In the genomic region with DNA sequence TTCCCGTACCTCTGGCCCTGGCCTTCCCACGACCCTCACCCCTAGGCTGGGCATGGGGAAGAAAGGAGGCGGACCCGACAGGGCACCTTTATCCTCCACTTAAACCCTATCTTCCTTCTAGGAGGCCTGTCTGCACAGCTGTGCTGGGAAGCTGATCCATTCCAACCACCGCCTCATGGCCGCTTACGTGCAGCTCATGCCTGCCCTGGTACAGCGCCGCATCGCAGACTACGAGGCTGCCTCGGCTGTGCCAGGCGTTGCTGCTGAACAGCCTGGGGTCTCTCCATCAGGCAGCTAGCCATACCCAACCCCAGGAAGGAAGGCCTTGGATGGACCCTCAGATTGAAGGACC, we compare ENCODE assay signal across 8 cellular contexts. TPM values are rescaled to one million over a fixed set of nuclear protein-coding genes. Genes with fewer than 3 reads are reported as not detected.
A peak's percentile ranks its signal among the peaks of the same experiment; 100 is the strongest.
DNase-seq lines count a peak whose midpoint lies in the region; ATAC-seq and TF ChIP-seq lines count a peak whose summit lies in the region.

No MANE protein-coding gene starts in this region.

- H3F3A ChIP-seq in GM23338 (replicated peaks; ENCODE audit: low read depth), result peaks cover 13% of the 10 kb centered on the region; the same call in 1 of the 2 replicates

- peak; percentile 14 for ATAC-seq in GM23338
- ATAC-seq in stimulated activated naive CD8-positive, alpha-beta T cell treated with anti-CD3 and anti-CD28 coated beads, Interleukin-15, amount 100 ng/mL, for 72 hours, result no peak
- ATAC-seq in GM21786 (IDR thresholded peaks at IDR 0.05; ENCODE audit: unreplicated experiment), result no peak

- H3K4me1 Mint-ChIP-seq in GM23338, result peaks cover 12% of the 10 kb centered on the region
- peaks cover 25% of the 10 kb centered on the region for H3K4me1 Mint-ChIP-seq in activated T-helper 2 cell treated with anti-CD3 and anti-CD28 coated beads, Interferon-gamma antibody, Interleukin-2, Interleukin-4, amounts not matched to agents 10 μg/mL and 5 μg/mL and 100 μg/mL, durations not matched to agents 14 hours and 24 hours and 36 hours (ENCODE audit: low read depth)
- H3K4me1 Mint-ChIP-seq in stimulated activated naive CD8-positive, alpha-beta T cell treated with anti-CD3 and anti-CD28 coated beads, Interleukin-15, amount 100 ng/mL, for 72 hours, result peaks cover 41% of the 10 kb centered on the region

- intact Hi-C loops in activated T-helper 2 cell treated with anti-CD3 and anti-CD28 coated beads, Interferon-gamma antibody, Interleukin-2, Interleukin-4, amounts not matched to agents 10 μg/mL and 5 μg/mL and 100 μg/mL, durations not matched to agents 14 hours and 24 hours and 36 hours (cut with micrococcal nuclease), result loop anchor here (1.0 to 5.0 kb wide), 8 partner anchors 23 to 247 kb away; partner anchors contain the start of genes FHIP1B, ILK, MRPL17 and RRP8

- H3K27me3 Mint-ChIP-seq in GM23338 (ENCODE audit: insufficient read depth, low read depth, poor library complexity), result peaks cover 9% of the 10 kb centered on the region
- H3K27me3 Mint-ChIP-seq in activated T-helper 2 cell treated with anti-CD3 and anti-CD28 coated beads, Interferon-gamma antibody, Interleukin-2, Interleukin-4, amounts not matched to agents 10 μg/mL and 5 μg/mL and 100 μg/mL, durations not matched to agents 14 hours and 24 hours and 36 hours (ENCODE audit: low read depth), result no peaks in the 10 kb centered on the region
- H3K27me3 Mint-ChIP-seq in stimulated activated naive CD8-positive, alpha-beta T cell treated with anti-CD3 and anti-CD28 coated beads, Interleukin-15, amount 100 ng/mL, for 72 hours, result no peaks in the 10 kb centered on the region

- TF ChIP-seq CTCF in AG10803 (conservative IDR thresholded peaks at IDR 0.05; ENCODE audit: low read length) (no peak), GM23338 (conservative IDR thresholded peaks at IDR 0.05; ENCODE audit: low read depth in 2 of 2) (no peak)

- peak overlapping the region; percentile 99 for H3K4me3 Mint-ChIP-seq in GM23338
- H3K4me3 Mint-ChIP-seq in activated T-helper 2 cell treated with anti-CD3 and anti-CD28 coated beads, Interferon-gamma antibody, Interleukin-2, Interleukin-4, amounts not matched to agents 10 μg/mL and 5 μg/mL and 100 μg/mL, durations not matched to agents 14 hours and 24 hours and 36 hours (ENCODE audit: low read depth), result peak overlapping the region; percentile 88
- H3K4me3 Mint-ChIP-seq in stimulated activated naive CD8-positive, alpha-beta T cell treated with anti-CD3 and anti-CD28 coated beads, Interleukin-15, amount 100 ng/mL, for 72 hours, result peak overlapping the region; percentile 90 to 93

- no peaks in the 10 kb centered on the region for H3K9me3 ChIP-seq in iPS DF 6.9 (ENCODE audit: control insufficient read depth, insufficient read depth, low read length)

- H3K36me3 ChIP-seq in GM23338 (ENCODE audit: insufficient read depth), result peaks cover 40% of the 10 kb centered on the region
- H3K36me3 ChIP-seq in iPS DF 6.9 (ENCODE audit: control insufficient read depth, insufficient read depth, low read length), result peaks cover 22% of the 10 kb centered on the region; the same call in 1 of the 2 replicates

- DNase-seq in AG10803 (ENCODE audit: low read depth) (no peak), GM23338 (ENCODE audit: low spot score) (no peak), iPS DF 6.9 (ENCODE audit: low read depth, low spot score) (no peak), NCI-H1694 (lab: John Stamatoyannopoulos, UW) (no peak), AML-193 (lab: John Stamatoyannopoulos, UW) (no peak)
- no peak for DNase-seq in activated T-helper 2 cell treated with anti-CD3 and anti-CD28 coated beads, Interferon-gamma antibody, Interleukin-2, Interleukin-4, amounts not matched to agents 10 μg/mL and 5 μg/mL and 100 μg/mL, durations not matched to agents 14 hours and 24 hours and 36 hours (ENCODE audit: low spot score)
- DNase-seq in stimulated activated naive CD8-positive, alpha-beta T cell treated with anti-CD3 and anti-CD28 coated beads, Interleukin-15, amount 100 ng/mL, for 72 hours, result no peak

- peak overlapping the region; percentile 97 for H3K4me2 ChIP-seq in GM23338

- H2AFZ ChIP-seq in GM23338, result peak overlapping the region; percentile 44; the same call in 1 of the 2 replicates

- peak overlapping the region; percentile 99 for H3K27ac Mint-ChIP-seq in GM23338
- peak overlapping the region; percentile 93 for H3K27ac Mint-ChIP-seq in activated T-helper 2 cell treated with anti-CD3 and anti-CD28 coated beads, Interferon-gamma antibody, Interleukin-2, Interleukin-4, amounts not matched to agents 10 μg/mL and 5 μg/mL and 100 μg/mL, durations not matched to agents 14 hours and 24 hours and 36 hours
- peak overlapping the region; percentile 74 to 98 for H3K27ac Mint-ChIP-seq in stimulated activated naive CD8-positive, alpha-beta T cell treated with anti-CD3 and anti-CD28 coated beads, Interleukin-15, amount 100 ng/mL, for 72 hours

- H3K9me2 ChIP-seq in GM23338 (ENCODE audit: insufficient read depth), result no peaks in the 10 kb centered on the region

- peak overlapping the region; percentile 99 for H3K4me3 ChIP-seq in AG10803 (ENCODE audit: low read length)
- peak overlapping the region; percentile 95 for H3K4me3 ChIP-seq in GM23338
- H3K4me3 ChIP-seq in iPS DF 6.9 (ENCODE audit: low read length), result peak overlapping the region; percentile 60

- no peaks in the 10 kb centered on the region; the same call in 2 of the 3 replicates for H3K9me3 Mint-ChIP-seq in GM23338
- H3K9me3 Mint-ChIP-seq in activated T-helper 2 cell treated with anti-CD3 and anti-CD28 coated beads, Interferon-gamma antibody, Interleukin-2, Interleukin-4, amounts not matched to agents 10 μg/mL and 5 μg/mL and 100 μg/mL, durations not matched to agents 14 hours and 24 hours and 36 hours, result no peaks in the 10 kb centered on the region
- no peaks in the 10 kb centered on the region for H3K9me3 Mint-ChIP-seq in stimulated activated naive CD8-positive, alpha-beta T cell treated with anti-CD3 and anti-CD28 coated beads, Interleukin-15, amount 100 ng/mL, for 72 hours

- WGBS in iPS DF 6.9 (ENCODE audit: insufficient coverage, insufficient read length), result no CpG with 5 or more reads among the region's 13 CpGs

- H3K79me2 ChIP-seq in GM23338 (replicated peaks; ENCODE audit: insufficient read depth), result peaks cover 49% of the 10 kb centered on the region

- H3K4me1 ChIP-seq in GM23338 (ENCODE audit: insufficient read depth) (0 out of 2 replicates have a peak, but pooled peaks cover 6% of the 10 kb centered on the region), iPS DF 6.9 (ENCODE audit: control insufficient read depth, insufficient read depth, low read length) (no peaks in the 10 kb centered on the region)

- H3K27ac ChIP-seq in GM23338 (ENCODE audit: low read depth), result peak overlapping the region; percentile 93
- H3K27ac ChIP-seq in iPS DF 6.9 (ENCODE audit: low read length), result no peak overlapping the region

- peaks cover 45% of the 10 kb centered on the region for H3K36me3 Mint-ChIP-seq in GM23338 (ENCODE audit: low read depth)
- H3K36me3 Mint-ChIP-seq in activated T-helper 2 cell treated with anti-CD3 and anti-CD28 coated beads, Interferon-gamma antibody, Interleukin-2, Interleukin-4, amounts not matched to agents 10 μg/mL and 5 μg/mL and 100 μg/mL, durations not matched to agents 14 hours and 24 hours and 36 hours (ENCODE audit: low read depth), result peaks cover 40% of the 10 kb centered on the region

- no peaks in the 10 kb centered on the region for H3K27me3 ChIP-seq in GM23338 (ENCODE audit: insufficient read depth)
- H3K27me3 ChIP-seq in iPS DF 6.9 (ENCODE audit: control insufficient read depth, insufficient read depth, low read length), result no peaks in the 10 kb centered on the region

- peaks cover 14% of the 10 kb centered on the region for H4K20me1 ChIP-seq in GM23338 (replicated peaks; ENCODE audit: insufficient read depth)

RNA-seq across cellular contexts. Expression of gene TIMM10B, which starts 0.6 kb away (rescaled TPM):
- 54.2 and 76.4 TPM in 2 replicates for total RNA-seq in GM23338 (2014; rRNA removed; shearing (Covaris generic))
- 25.0 and 30.8 TPM in 2 replicates for polyA plus RNA-seq in GM23338 (2016; fragmentation: Nextera tagmentation; extraction: Ambion mirVana)
- total RNA-seq in activated T-helper 2 cell treated with anti-CD3 and anti-CD28 coated beads, Interferon-gamma antibody, Interleukin-2, Interleukin-4, amounts not matched to agents 10 μg/mL and 5 μg/mL and 100 μg/mL, durations not matched to agents 14 hours and 24 hours and 36 hours, result 42.9 and 43.0 TPM in 2 replicates

RNA-seq across cellular contexts. Expression of gene ARFIP2, which starts 0.8 kb away (rescaled TPM):
- 61.5 and 65.4 TPM in 2 replicates for total RNA-seq in GM23338 (2014; rRNA removed; shearing (Covaris generic))
- polyA plus RNA-seq in GM23338 (2016; fragmentation: Nextera tagmentation; extraction: Ambion mirVana), result 34.8 and 35.4 TPM in 2 replicates
- total RNA-seq in activated T-helper 2 cell treated with anti-CD3 and anti-CD28 coated beads, Interferon-gamma antibody, Interleukin-2, Interleukin-4, amounts not matched to agents 10 μg/mL and 5 μg/mL and 100 μg/mL, durations not matched to agents 14 hours and 24 hours and 36 hours, result 46.8 and 48.6 TPM in 2 replicates

RNA-seq across cellular contexts. Expression of gene TRIM3, which starts 8.2 kb away (rescaled TPM):
- 15.0 and 21.1 TPM in 2 replicates for total RNA-seq in GM23338 (2014; rRNA removed; shearing (Covaris generic))
- 7.3 and 7.9 TPM in 2 replicates for polyA plus RNA-seq in GM23338 (2016; fragmentation: Nextera tagmentation; extraction: Ambion mirVana)
- total RNA-seq in activated T-helper 2 cell treated with anti-CD3 and anti-CD28 coated beads, Interferon-gamma antibody, Interleukin-2, Interleukin-4, amounts not matched to agents 10 μg/mL and 5 μg/mL and 100 μg/mL, durations not matched to agents 14 hours and 24 hours and 36 hours, result 3.6 and 6.8 TPM in 2 replicates

RNA-seq across cellular contexts. Expression of gene DNHD1, which starts 15.2 kb away (rescaled TPM):
- total RNA-seq in GM23338 (2014; rRNA removed; shearing (Covaris generic)), result 7.2 and 9.6 TPM in 2 replicates
- polyA plus RNA-seq in GM23338 (2016; fragmentation: Nextera tagmentation; extraction: Ambion mirVana), result 2.5 and 3.6 TPM in 2 replicates
- total RNA-seq in activated T-helper 2 cell treated with anti-CD3 and anti-CD28 coated beads, Interferon-gamma antibody, Interleukin-2, Interleukin-4, amounts not matched to agents 10 μg/mL and 5 μg/mL and 100 μg/mL, durations not matched to agents 14 hours and 24 hours and 36 hours, result 27.5 and 28.8 TPM in 2 replicates

RNA-seq across cellular contexts. Expression of gene HPX, which starts 41.1 kb away (rescaled TPM):
- 0.50 and 0.63 TPM in 2 replicates for total RNA-seq in GM23338 (2014; rRNA removed; shearing (Covaris generic))
- 0.47 and 0.71 TPM in 2 replicates for polyA plus RNA-seq in GM23338 (2016; fragmentation: Nextera tagmentation; extraction: Ambion mirVana)
- total RNA-seq in activated T-helper 2 cell treated with anti-CD3 and anti-CD28 coated beads, Interferon-gamma antibody, Interleukin-2, Interleukin-4, amounts not matched to agents 10 μg/mL and 5 μg/mL and 100 μg/mL, durations not matched to agents 14 hours and 24 hours and 36 hours, result 0.46 and 0.50 TPM in 2 replicates
